In genomic region chr17:21085707-21086106, GRCh38 we compare ENCODE assay signal across 23 cellular contexts.
"Had no signal": no experiment of that assay in that cellular context is flagged by ENCODE, and none has a peak within 500 bp of the region (broad histone marks: within the 10 kb centered on the region; RNA-seq: fewer than 3 reads in every experiment).

No MANE protein-coding gene starts in this region.

- ATAC-seq: activated CD8-positive, alpha-beta T cell treated with anti-CD3 and anti-CD28 coated beads for 36 hours; activated T-cell treated with anti-CD3 and anti-CD28 coated beads, Interleukin-2, amount 50 U/mL, for 72 hours; foreskin keratinocyte; heart left ventricle; left colon; natural killer cell; right cardiac atrium had no signal

- H3K27me3 Mint-ChIP-seq: activated naive CD8-positive, alpha-beta T cell had no signal

- H3K9me3 ChIP-seq: esophagus muscularis mucosa, heart left ventricle, suprapubic skin, tibial nerve had no signal

- H3K36me3 ChIP-seq: brain microvascular endothelial cell, esophagus muscularis mucosa, heart left ventricle, suprapubic skin, tibial nerve had no signal

- H3K4me1 Mint-ChIP-seq: immature natural killer cell, natural killer cell had no signal

- H3K9me3 Mint-ChIP-seq: activated CD8-positive, alpha-beta T cell treated with anti-CD3 and anti-CD28 coated beads for 36 hours; activated T-cell treated with anti-CD3 and anti-CD28 coated beads, Interleukin-2, amount 50 U/mL, for 72 hours; immature natural killer cell; natural killer cell had no signal

- DNase-seq: activated CD4-positive, alpha-beta T cell treated with anti-CD3 and anti-CD28 coated beads for 1 hour; activated CD4-positive, alpha-beta T cell treated with anti-CD3 and anti-CD28 coated beads, Interleukin-2, amount 50 U/mL, for 1 hour; activated CD8-positive, alpha-beta T cell treated with anti-CD3 and anti-CD28 coated beads for 36 hours; activated naive CD4-positive, alpha-beta T cell; activated T-cell treated with anti-CD3 and anti-CD28 coated beads, Interleukin-2, amount 50 U/mL, for 72 hours; amniotic stem cell; brain microvascular endothelial cell; cortex of kidney; endodermal cell; foreskin keratinocyte; heart left ventricle; hypothalamus; immature natural killer cell; kidney; left colon; natural killer cell; right cardiac atrium; stimulated activated CD4-positive, alpha-beta T cell treated with anti-CD3 and anti-CD28 coated beads, Interleukin-4, amount 100 ng/mL, for 1 hour; T-helper 2 cell had no signal

- H3K27ac Mint-ChIP-seq: activated CD8-positive, alpha-beta T cell treated with anti-CD3 and anti-CD28 coated beads for 36 hours; activated naive CD8-positive, alpha-beta T cell; activated T-cell treated with anti-CD3 and anti-CD28 coated beads, Interleukin-2, amount 50 U/mL, for 72 hours; endodermal cell; immature natural killer cell; natural killer cell had no signal

- H3K36me3 Mint-ChIP-seq: activated naive CD8-positive, alpha-beta T cell; immature natural killer cell; natural killer cell had no signal

- H3K4me3 ChIP-seq: esophagus muscularis mucosa, heart left ventricle, suprapubic skin, tibial nerve had no signal

- H3K27me3 ChIP-seq: brain microvascular endothelial cell, esophagus muscularis mucosa, heart left ventricle, suprapubic skin, tibial nerve had no signal

- H3K4me3 Mint-ChIP-seq: activated CD8-positive, alpha-beta T cell treated with anti-CD3 and anti-CD28 coated beads for 36 hours; activated naive CD8-positive, alpha-beta T cell; activated T-cell treated with anti-CD3 and anti-CD28 coated beads, Interleukin-2, amount 50 U/mL, for 72 hours; endodermal cell; natural killer cell had no signal

- H3K27ac ChIP-seq: brain microvascular endothelial cell, esophagus muscularis mucosa, foreskin keratinocyte, heart left ventricle, suprapubic skin, tibial nerve had no signal

- H3K4me1 ChIP-seq: foreskin keratinocyte, suprapubic skin, tibial nerve had no signal
